8 cellular contexts compared by ENCODE assay signal in the genomic region with DNA sequence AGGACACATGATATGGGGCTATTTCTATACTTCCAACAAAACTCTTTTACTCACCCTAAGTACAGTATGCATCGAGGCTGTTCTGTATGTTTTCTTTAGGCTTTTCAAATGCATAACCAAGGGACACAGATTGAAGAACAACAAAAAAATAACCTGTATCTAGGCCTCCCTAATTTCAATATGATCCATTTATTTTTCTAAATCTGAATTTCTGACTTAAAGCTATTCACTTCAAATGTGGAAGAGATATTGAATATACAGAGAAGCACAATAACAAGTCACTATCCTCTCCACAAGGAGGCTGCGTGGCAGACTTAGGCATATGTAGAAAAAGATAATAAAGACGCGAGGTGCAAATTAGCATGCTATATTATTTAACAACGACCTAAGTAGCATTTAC.
"Had no signal": no experiment of that assay in that cellular context is flagged by ENCODE, and none has a peak within 500 bp of the region (broad histone marks: within the 10 kb centered on the region; RNA-seq: fewer than 3 reads in every experiment).

No MANE protein-coding gene starts in this region.

- H2AFZ ChIP-seq: GM23248, GM23338 had no signal

- H3K27ac ChIP-seq: GM23248 had no signal

- H3K4me2 ChIP-seq: GM23338 had no signal

- H3K9ac ChIP-seq: GM23248 had no signal

- H3K4me3 ChIP-seq: GM23248, GM23338 had no signal

- ATAC-seq: GM23338, HCT116 had no signal

- DNase-seq: GM23248, GOT3, H7, H9, HCEC 1CT, HFFc6 had no signal
